In the genomic region with DNA sequence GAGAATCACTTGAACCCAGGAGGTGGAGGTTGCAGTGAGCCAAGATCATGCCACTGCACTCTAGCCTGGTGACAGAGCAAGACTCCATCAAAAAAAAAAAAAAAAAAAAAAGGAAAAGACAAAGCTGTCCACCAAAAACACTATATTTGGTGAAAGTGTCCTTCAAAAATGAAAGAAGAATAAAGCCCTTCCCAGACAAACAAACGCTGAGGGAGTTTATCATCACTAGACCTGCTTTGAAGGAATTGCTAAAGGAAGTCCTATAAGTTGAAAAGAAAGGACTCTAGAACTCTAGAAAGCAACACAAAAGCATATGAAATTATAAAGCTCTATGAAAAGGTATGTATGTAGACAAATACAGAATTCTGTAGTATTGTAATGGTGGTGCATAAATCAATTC, we compare ENCODE assay signal across 33 cellular contexts.
"Had no signal": no experiment of that assay in that cellular context is flagged by ENCODE, and none has a peak within 500 bp of the region (broad histone marks: within the 10 kb centered on the region; RNA-seq: fewer than 3 reads in every experiment).

No MANE protein-coding gene starts in this region.

- DNase-seq: activated effector memory CD4-positive, alpha-beta T cell treated with anti-CD3 and anti-CD28 coated beads, Interleukin-2, amount 50 U/mL, for 16 hours; activated effector memory CD4-positive, alpha-beta T cell treated with Interleukin-2 at 50 U/mL for 16 hours; activated gamma-delta T cell; activated gamma-delta T cell treated with Interleukin-2 at 50 U/mL for 16 hours; activated naive CD4-positive, alpha-beta T cell; activated naive CD4-positive, alpha-beta T cell treated with anti-CD3 and anti-CD28 coated beads for 36 hours; activated naive CD4-positive, alpha-beta T cell treated with anti-CD3 and anti-CD28 coated beads, Interleukin-2, amount 10 ng/mL, durations not matched to agents 7 days and 5 days; activated naive CD4-positive, alpha-beta T cell treated with anti-CD3 and anti-CD28 coated beads, Interleukin-2, amount 50 U/mL, for 16 hours; activated naive CD4-positive, alpha-beta T cell treated with Interleukin-2 at 50 U/mL for 16 hours; activated naive CD8-positive, alpha-beta T cell treated with anti-CD3 and anti-CD28 coated beads for 36 hours; activated naive CD8-positive, alpha-beta T cell treated with anti-CD3 and anti-CD28 coated beads, Interleukin-2, amount 10 ng/mL, durations not matched to agents 7 days and 5 days; activated naive CD8-positive, alpha-beta T cell treated with anti-CD3 and anti-CD28 coated beads, Interleukin-2, amount 50 U/mL, for 24 hours; activated T-cell treated with anti-CD3 and anti-CD28 coated beads, Interleukin-2, amount 50 U/mL, for 24 hours; activated T-cell treated with anti-CD3 and anti-CD28 coated beads, Interleukin-2, amount 50 U/mL, for 4 hours; activated T-cell treated with anti-CD3 and anti-CD28 coated beads, Interleukin-2, amount 50 U/mL, for 48 hours; activated T-cell treated with anti-CD3 and anti-CD28 coated beads, Interleukin-2, amount 50 U/mL, for 72 hours; adrenal gland; amniotic stem cell; amygdala; anterior cingulate cortex; aorta; body of pancreas; brain microvascular endothelial cell; caudate nucleus; central memory CD4-positive, alpha-beta T cell; cerebellar nuclear complex had no signal

- H3K27ac ChIP-seq: adrenal gland, ascending aorta, body of pancreas, brain microvascular endothelial cell, breast epithelium, cardiac muscle cell had no signal

- H3K9me3 ChIP-seq: ascending aorta, body of pancreas had no signal

- H3K27me3 ChIP-seq: adrenal gland, ascending aorta, body of pancreas, brain microvascular endothelial cell, breast epithelium, cardiac muscle cell had no signal

- FAIRE-seq: astrocyte, bronchial epithelial cell had no signal

- H3K36me3 ChIP-seq: adrenal gland, ascending aorta, brain microvascular endothelial cell, breast epithelium, cardiac muscle cell had no signal

- H3K4me3 ChIP-seq: adrenal gland, ascending aorta, body of pancreas, breast epithelium, cardiac muscle cell had no signal

- ATAC-seq: activated naive CD4-positive, alpha-beta T cell treated with anti-CD3 and anti-CD28 coated beads, Interleukin-2, amount 50 U/mL, for 72 hours; activated naive CD8-positive, alpha-beta T cell treated with anti-CD3 and anti-CD28 coated beads, Interleukin-2, amount 50 U/mL, for 24 hours; activated T-cell treated with anti-CD3 and anti-CD28 coated beads, Interleukin-2, amount 50 U/mL, for 4 hours; activated T-cell treated with anti-CD3 and anti-CD28 coated beads, Interleukin-2, amount 50 U/mL, for 72 hours; activated T-helper 17 cell treated with anti-CD3 and anti-CD28 coated beads, Interleukin-2, amount 50 U/mL, for 72 hours; body of pancreas had no signal

- H3K4me1 ChIP-seq: adrenal gland, ascending aorta, body of pancreas, breast epithelium had no signal
